Comparison of ENCODE assay signal across 1 cellular context in the genomic region with DNA sequence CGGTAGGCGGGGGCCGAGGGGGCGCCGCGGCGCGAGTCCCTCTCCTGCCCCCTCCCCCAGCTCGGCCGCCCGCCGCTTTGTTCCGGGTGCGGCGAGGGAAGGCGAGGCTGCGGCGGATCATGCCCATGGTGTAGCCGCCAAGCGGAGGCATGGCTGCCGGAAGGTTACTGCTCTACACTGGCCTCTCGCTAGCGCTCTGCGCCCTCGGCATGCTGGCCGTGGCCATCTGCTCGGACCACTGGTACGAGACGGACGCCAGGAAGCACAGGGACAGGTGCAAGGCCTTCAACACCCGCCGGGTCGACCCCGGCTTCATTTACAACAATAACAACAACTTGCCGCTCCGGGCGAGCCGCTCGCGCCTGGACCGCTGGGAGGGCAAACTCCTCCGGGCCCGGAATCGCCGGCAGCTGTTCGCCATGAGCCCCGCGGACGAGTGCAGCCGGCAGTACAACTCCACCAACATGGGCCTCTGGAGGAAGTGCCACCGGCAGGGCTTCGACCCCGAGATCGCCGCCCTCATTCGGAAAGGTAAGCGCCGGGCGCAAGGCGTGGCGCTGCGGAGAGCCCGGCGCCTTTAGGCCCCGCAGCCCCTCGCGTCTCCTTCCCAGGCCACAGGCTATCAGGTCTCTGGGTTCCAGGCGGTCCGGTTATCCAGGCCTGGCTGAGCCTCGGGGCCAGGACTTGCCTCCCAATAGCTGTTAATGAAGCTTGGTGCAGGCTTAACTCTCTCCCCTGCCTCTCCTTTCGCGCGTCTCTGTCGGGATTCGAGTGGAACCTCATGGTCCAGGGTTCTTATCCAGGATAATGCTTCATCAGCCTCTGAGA.
TF ChIP-seq lines count a peak whose summit lies in the region.

No MANE protein-coding gene starts in this region.

TF ChIP-seq in GM12878, 131 proteins besides CTCF, POLR2A, EP300 and RAD21 (continued from another document):
- TF ChIP-seq, protein P1, sequence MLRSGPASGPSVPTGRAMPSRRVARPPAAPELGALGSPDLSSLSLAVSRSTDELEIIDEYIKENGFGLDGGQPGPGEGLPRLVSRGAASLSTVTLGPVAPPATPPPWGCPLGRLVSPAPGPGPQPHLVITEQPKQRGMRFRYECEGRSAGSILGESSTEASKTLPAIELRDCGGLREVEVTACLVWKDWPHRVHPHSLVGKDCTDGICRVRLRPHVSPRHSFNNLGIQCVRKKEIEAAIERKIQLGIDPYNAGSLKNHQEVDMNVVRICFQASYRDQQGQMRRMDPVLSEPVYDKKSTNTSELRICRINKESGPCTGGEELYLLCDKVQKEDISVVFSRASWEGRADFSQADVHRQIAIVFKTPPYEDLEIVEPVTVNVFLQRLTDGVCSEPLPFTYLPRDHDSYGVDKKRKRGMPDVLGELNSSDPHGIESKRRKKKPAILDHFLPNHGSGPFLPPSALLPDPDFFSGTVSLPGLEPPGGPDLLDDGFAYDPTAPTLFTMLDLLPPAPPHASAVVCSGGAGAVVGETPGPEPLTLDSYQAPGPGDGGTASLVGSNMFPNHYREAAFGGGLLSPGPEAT (IDR thresholded peaks at IDR 0.05; ENCODE audit: low read depth) = no peak
- TF ChIP-seq EZH2 (IDR thresholded peaks at IDR 0.05; ENCODE audit: borderline replicate concordance, control insufficient read depth, low read depth, low read length) (0 out of 2 replicates have a peak, but pooled peaks have one; percentile 17), SREBF1 (IDR thresholded peaks at IDR 0.05; ENCODE audit: low read length) (no peak), SUZ12 (IDR thresholded peaks at IDR 0.05; ENCODE audit: unreplicated experiment) (peak; percentile 57), SIN3A (IDR thresholded peaks at IDR 0.05; ENCODE audit: low read depth, low read length) (no peak)
